In genomic region chr14:105503918-105504692, GRCh38 we compare ENCODE assay signal across 26 cellular contexts. TPM values are rescaled to one million over a fixed set of nuclear protein-coding genes. Genes with fewer than 3 reads are reported as not detected.
DNase-seq lines count a peak whose midpoint lies in the region; ATAC-seq, FAIRE-seq and TF ChIP-seq lines count a peak whose summit lies in the region.
"Had no signal": no experiment of that assay in that cellular context is flagged by ENCODE, and none has a peak within 500 bp of the region (broad histone marks: within the 10 kb centered on the region; RNA-seq: fewer than 3 reads in every experiment).

No MANE protein-coding gene starts in this region.

- TF ChIP-seq RAD21 in SK-N-SH (IDR thresholded peaks at IDR 0.05; ENCODE audit: low read length): no peak

- no peak overlapping the region for H3K4me3 ChIP-seq in SK-N-SH (ENCODE audit: low read depth in 2 of 2, low read length in 1 of 2)
- H3K4me3 ChIP-seq in coronary artery: no peak overlapping the region
- H3K4me3 ChIP-seq: HAP-1, lung, psoas muscle, stomach, tibial artery had no signal

- H3K36me3 ChIP-seq in SK-N-SH (replicated peaks in 1 of 2; ENCODE audit: control insufficient read depth in 1 of 2, insufficient read depth in 2 of 2, low read length in 1 of 2): no peaks in the 10 kb centered on the region
- H3K36me3 ChIP-seq: HAP-1 had no signal

- H3F3A ChIP-seq in SK-N-SH (replicated peaks; ENCODE audit: insufficient read depth): no peaks in the 10 kb centered on the region

- peaks cover 0 to 9% of the 10 kb centered on the region in 2 experiments; a peak in 1 of 4 replicates for H3K4me1 ChIP-seq in SK-N-SH (ENCODE audit: control insufficient read depth in 1 of 2, insufficient read depth in 2 of 2, low read depth in 1 of 2, low read length in 1 of 2)
- H3K4me1 ChIP-seq: HAP-1, psoas muscle, stomach, tibial artery had no signal

- WGBS in SK-N-SH (ENCODE audit: low lambda C conversion rate): 81% methylated on average over 22 of the region's 29 CpGs

- no peak overlapping the region for H3K4me3 Mint-ChIP-seq in osteocyte (ENCODE audit: unreplicated experiment)
- H3K4me3 Mint-ChIP-seq: activated naive CD8-positive, alpha-beta T cell treated with anti-CD3 and anti-CD28 coated beads for 36 hours had no signal

- peak; percentile 41 for DNase-seq in SK-N-SH
- peak; percentile 19 for DNase-seq in GM12892 (ENCODE audit: insufficient read length)
- peak; percentile 57 for DNase-seq in coronary artery (ENCODE audit: low spot score)
- peak; percentile 84 for DNase-seq in osteocyte (ENCODE audit: extremely low spot score, unreplicated experiment)
- no peak for DNase-seq in GM10248 (ENCODE audit: extremely low spot score)
- no peak for DNase-seq in islet precursor cell
- DNase-seq: activated CD8-positive, alpha-beta memory T cell treated with anti-CD3 and anti-CD28 coated beads for 24 hours; activated effector memory CD4-positive, alpha-beta T cell treated with anti-CD3 and anti-CD28 coated beads, Interleukin-2, amount 50 U/mL, for 16 hours; activated naive CD8-positive, alpha-beta T cell treated with anti-CD3 and anti-CD28 coated beads for 36 hours; cerebellar nuclear complex; DMS153; NCI-H1105; NCI-H1930; NCI-H2227 treated with DMSO at 0.1 percent for 48 hours; NCI-H69; stomach; T-helper 2 cell had no signal

- H3K27me3 ChIP-seq in SK-N-SH (ENCODE audit: insufficient read depth): peaks cover 11% of the 10 kb centered on the region; the same call in 1 of the 2 replicates
- H3K27me3 ChIP-seq: tibial artery had no signal

- no peaks in the 10 kb centered on the region for H4K20me1 ChIP-seq in SK-N-SH (ENCODE audit: insufficient read depth)

- no peaks in the 10 kb centered on the region for H3K9me2 ChIP-seq in SK-N-SH

- peaks cover 7% of the 10 kb centered on the region for H3K27me3 Mint-ChIP-seq in osteocyte (ENCODE audit: unreplicated experiment)

- POLR2A ChIA-PET in SK-N-SH (lab: Yijun Ruan, JAX) (no interaction called here), GM10248 (lab: Yijun Ruan, JAX) (no interaction called here)

- H3K9ac ChIP-seq in SK-N-SH: no peak overlapping the region

- H3K27ac ChIP-seq in SK-N-SH (ENCODE audit: low read depth in 2 of 2, low read length in 1 of 2) (no peak overlapping the region), coronary artery (no peak overlapping the region)
- H3K27ac ChIP-seq: neutrophil, psoas muscle, stomach, tibial artery had no signal

- H3K4me2 ChIP-seq in SK-N-SH: no peak overlapping the region

- H3K9me3 Mint-ChIP-seq in osteocyte (ENCODE audit: unreplicated experiment): no peaks in the 10 kb centered on the region
- H3K9me3 Mint-ChIP-seq: activated naive CD8-positive, alpha-beta T cell treated with anti-CD3 and anti-CD28 coated beads for 36 hours had no signal

- no peak for TF ChIP-seq EP300 in SK-N-SH (IDR thresholded peaks at IDR 0.05; ENCODE audit: borderline replicate concordance in 1 of 2, low read depth in 1 of 2, low read length in 1 of 2)

- TF ChIP-seq CTCF in SK-N-SH (IDR thresholded peaks at IDR 0.05) (no peak), coronary artery (IDR thresholded peaks at IDR 0.05) (no peak), osteocyte (IDR thresholded peaks at IDR 0.05) (no peak), GM10248 (IDR thresholded peaks at IDR 0.05; ENCODE audit: control extremely low read depth, extremely low read depth, low read depth, missing control alignments) (no peak)

- no peaks in the 10 kb centered on the region for H3K4me1 Mint-ChIP-seq in osteocyte (ENCODE audit: unreplicated experiment)
- H3K4me1 Mint-ChIP-seq: activated naive CD8-positive, alpha-beta T cell treated with anti-CD3 and anti-CD28 coated beads for 36 hours had no signal

- H2AFZ ChIP-seq in SK-N-SH (ENCODE audit: low read depth): no peak overlapping the region

- TF ChIP-seq POLR2A in GM12892 (IDR thresholded peaks at IDR 0.05; ENCODE audit: low read depth, low read length): no peak

- CTCF ChIA-PET in SK-N-SH (lab: Yijun Ruan, JAX): interaction anchor here (1.0 kb wide), 1 partner anchor 11 kb away, joined by 5 read pairs; no protein-coding TSS in a partner anchor
- CTCF ChIA-PET in GM10248 (lab: Yijun Ruan, JAX): no interaction called here

- no peak for FAIRE-seq in GM12892 (lab: Jason Lieb, UNC)
- FAIRE-seq: keratinocyte had no signal

- H3K36me3 Mint-ChIP-seq in osteocyte (ENCODE audit: unreplicated experiment): no peaks in the 10 kb centered on the region
- H3K36me3 Mint-ChIP-seq: activated naive CD8-positive, alpha-beta T cell treated with anti-CD3 and anti-CD28 coated beads for 36 hours had no signal

- H3K79me2 ChIP-seq in SK-N-SH (ENCODE audit: insufficient read depth): no peaks in the 10 kb centered on the region

- no peak overlapping the region for H3K27ac Mint-ChIP-seq in osteocyte (ENCODE audit: unreplicated experiment)
- H3K27ac Mint-ChIP-seq: activated naive CD8-positive, alpha-beta T cell treated with anti-CD3 and anti-CD28 coated beads for 36 hours had no signal

- H3K9me3 ChIP-seq in SK-N-SH: no peaks in the 10 kb centered on the region
- H3K9me3 ChIP-seq: HAP-1, neutrophil, psoas muscle, stomach, tibial artery had no signal

- no peak for ATAC-seq in SK-N-SH treated with all-trans-retinoic acid at 6 μM for 48 hours
- ATAC-seq in GM19463 (IDR thresholded peaks at IDR 0.05; ENCODE audit: unreplicated experiment): no peak
- ATAC-seq: psoas muscle had no signal

TF ChIP-seq in SK-N-SH, 30 proteins besides CTCF, POLR2A, EP300 and RAD21 (continues in another document):
- TF ChIP-seq RXRA (IDR thresholded peaks at IDR 0.05; ENCODE audit: borderline replicate concordance, low read depth): no peak
- TF ChIP-seq NRF1 (IDR thresholded peaks at IDR 0.05; ENCODE audit: low read depth, low read length): no peak
- no peak for TF ChIP-seq CHD2 (IDR thresholded peaks at IDR 0.05; ENCODE audit: low read length, partially characterized antibody)
- TF ChIP-seq GABPA (IDR thresholded peaks at IDR 0.05; ENCODE audit: low read depth): no peak
- no peak for TF ChIP-seq TEAD4 (IDR thresholded peaks at IDR 0.05; ENCODE audit: borderline replicate concordance, insufficient read depth)
- no peak for TF ChIP-seq NFIC (IDR thresholded peaks at IDR 0.05; ENCODE audit: borderline replicate concordance)
- TF ChIP-seq SMC3 (IDR thresholded peaks at IDR 0.05; ENCODE audit: low read depth, low read length): no peak
- no peak for TF ChIP-seq RCOR1 (IDR thresholded peaks at IDR 0.05; ENCODE audit: low read length)
- no peak for TF ChIP-seq EZH2phosphoT487 (IDR thresholded peaks at IDR 0.05; ENCODE audit: borderline replicate concordance, low read depth)
- TF ChIP-seq USF2 (IDR thresholded peaks at IDR 0.05; ENCODE audit: borderline replicate concordance, low read depth, low read length): no peak

TF ChIP-seq in SK-N-SH treated with all-trans-retinoic acid at 6 μM for 48 hours, 23 proteins besides CTCF, POLR2A, EP300 and RAD21 (continues in another document):
- no peak for TF ChIP-seq ZFP3 (CRISPR knock-in tag; IDR thresholded peaks at IDR 0.05)
- TF ChIP-seq BACH2 (CRISPR knock-in tag; IDR thresholded peaks at IDR 0.05; ENCODE audit: borderline replicate concordance): no peak
- TF ChIP-seq TSHZ2 (CRISPR knock-in tag; IDR thresholded peaks at IDR 0.05): no peak

RNA-seq across cellular contexts. Expression of gene TEDC1, which starts 13.1 kb away (rescaled TPM):
- 10.9 and 13.4 TPM in 2 replicates for polyA plus RNA-seq in SK-N-SH (2012; rRNA removed)
- 4.4 and 7.2 TPM in 2 replicates for polyA plus RNA-seq in SK-N-SH (2012; cell fraction: cytosol; rRNA removed)
- polyA plus RNA-seq in SK-N-SH (2012; cell fraction: nucleus; rRNA removed): 33.0 and 74.2 TPM in 2 replicates
- polyA plus RNA-seq in GM12892 (2012; ENCODE audit: missing spikeins): 2.0 TPM
- total RNA-seq in osteocyte: 8.4 and 11.0 TPM in 2 replicates

RNA-seq across cellular contexts. Expression of gene CRIP1, which starts 17.4 kb away (rescaled TPM):
- polyA plus RNA-seq in SK-N-SH (2012; rRNA removed): 0.68 and 0.72 TPM in 2 replicates
- 0.09 TPM in 1 of 2 replicates, not detected in the other for polyA plus RNA-seq in SK-N-SH (2012; cell fraction: cytosol; rRNA removed)
- polyA plus RNA-seq in SK-N-SH (2012; cell fraction: nucleus; rRNA removed): 9.8 and 16.8 TPM in 2 replicates
- polyA plus RNA-seq in GM12892 (2012; ENCODE audit: missing spikeins): 378 TPM
- 31.0 and 34.1 TPM in 2 replicates for total RNA-seq in osteocyte
- total RNA-seq: M059J had no signal

RNA-seq across cellular contexts. Expression of gene TMEM121, which starts 22.3 kb away (rescaled TPM):
- 7.2 and 9.1 TPM in 2 replicates for polyA plus RNA-seq in SK-N-SH (2012; rRNA removed)
- 2.1 and 5.7 TPM in 2 replicates for polyA plus RNA-seq in SK-N-SH (2012; cell fraction: cytosol; rRNA removed)
- 5.1 and 5.9 TPM in 2 replicates for polyA plus RNA-seq in SK-N-SH (2012; cell fraction: nucleus; rRNA removed)
- polyA plus RNA-seq in GM12892 (2012; ENCODE audit: missing spikeins): not detected
- total RNA-seq in osteocyte: 3.3 and 3.6 TPM in 2 replicates

RNA-seq across cellular contexts. Expression of gene CRIP2, which starts 29.5 kb away (rescaled TPM):
- polyA plus RNA-seq in SK-N-SH (2012; rRNA removed): 219 and 335 TPM in 2 replicates
- polyA plus RNA-seq in SK-N-SH (2012; cell fraction: cytosol; rRNA removed): 154 and 228 TPM in 2 replicates
- 326 and 608 TPM in 2 replicates for polyA plus RNA-seq in SK-N-SH (2012; cell fraction: nucleus; rRNA removed)
- not detected for polyA plus RNA-seq in GM12892 (2012; ENCODE audit: missing spikeins)
- 183 and 191 TPM in 2 replicates for total RNA-seq in osteocyte

Comparison
In these comparisons a context has a peak if more than half of its experiments do, and no peak if none do; other contexts are left out.
1. DNase-seq: peak in SK-N-SH (single experiment), GM12892 (single experiment), coronary artery (single experiment) and osteocyte (single experiment); none in GM10248 (single experiment) and islet precursor cell (single experiment).